In the genomic region with DNA sequence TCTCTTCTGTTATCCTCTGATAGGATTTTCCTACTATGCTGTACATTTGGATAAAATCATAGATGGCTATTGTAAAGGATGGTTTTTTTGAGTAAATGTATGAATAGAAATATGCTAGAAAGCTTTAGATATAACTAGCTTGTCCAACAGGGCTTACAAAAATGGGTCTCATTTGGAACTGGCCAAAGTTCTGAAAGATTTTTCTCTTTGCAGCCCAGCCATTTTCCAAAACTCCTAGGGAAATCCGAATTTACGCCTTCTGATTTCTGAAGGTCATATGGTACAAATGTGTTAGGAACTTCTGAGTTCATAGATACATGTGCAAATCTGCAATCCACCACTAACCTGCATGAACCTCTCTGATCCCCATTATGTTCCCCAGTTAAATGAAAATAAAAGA, we compare ENCODE assay signal across 6 cellular contexts.
"Had no signal": no experiment of that assay in that cellular context is flagged by ENCODE, and none has a peak within 500 bp of the region (broad histone marks: within the 10 kb centered on the region; RNA-seq: fewer than 3 reads in every experiment).

No MANE protein-coding gene starts in this region.

- DNase-seq: IMR-90, KBM-7, KG1 had no signal

- ATAC-seq: HepG2, K562 had no signal

- H3K27ac ChIP-seq: HL-60 had no signal

- H3K4me3 ChIP-seq: K562 had no signal
